24 cellular contexts compared by ENCODE assay signal in the genomic region with DNA sequence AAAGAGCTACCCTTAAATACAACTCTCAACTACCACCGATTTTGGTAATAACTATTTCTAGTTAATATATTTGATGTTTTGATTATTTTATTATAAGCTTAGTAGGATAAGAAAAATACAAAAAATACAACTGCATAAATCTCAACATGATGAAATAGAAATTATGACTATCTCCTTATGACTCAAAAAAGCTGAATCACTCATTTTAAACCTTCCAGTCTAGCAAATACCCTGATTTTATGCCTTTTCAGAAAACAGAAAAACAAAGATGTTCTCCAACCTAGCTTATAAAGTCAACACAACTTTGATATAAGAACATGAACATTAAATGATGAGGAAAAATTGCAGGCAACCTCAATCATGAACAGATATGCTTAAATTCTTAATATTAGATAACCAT. TPM values are rescaled to one million over a fixed set of nuclear protein-coding genes. Genes with fewer than 3 reads are reported as not detected.
A peak's percentile ranks its signal among the peaks of the same experiment; 100 is the strongest.
DNase-seq lines count a peak whose midpoint lies in the region; ATAC-seq, FAIRE-seq and TF ChIP-seq lines count a peak whose summit lies in the region.
"Had no signal": no experiment of that assay in that cellular context is flagged by ENCODE, and none has a peak within 500 bp of the region (broad histone marks: within the 10 kb centered on the region; RNA-seq: fewer than 3 reads in every experiment).

No MANE protein-coding gene starts in this region.

- H3K27me3 ChIP-seq in small intestine (ENCODE audit: control insufficient read depth in 2 of 2, insufficient read depth in 2 of 2, low read length in 2 of 2) (no peaks in the 10 kb centered on the region), prostate gland (replicated peaks; ENCODE audit: insufficient read depth) (no peaks in the 10 kb centered on the region)
- H3K27me3 ChIP-seq in CD4-positive, alpha-beta T cell (ENCODE audit: control insufficient read depth, insufficient read depth, low read length): no peaks in the 10 kb centered on the region
- H3K27me3 ChIP-seq: MG63 had no signal

- TF ChIP-seq POLR2A in prostate gland (IDR thresholded peaks at IDR 0.05): no peak

- H3K27ac ChIP-seq in small intestine (ENCODE audit: low read depth in 1 of 2, low read length in 1 of 2) (no peak overlapping the region), prostate gland (no peak overlapping the region)
- no peak overlapping the region for H3K27ac ChIP-seq in CD4-positive, alpha-beta T cell (ENCODE audit: low read depth, low read length)
- H3K27ac ChIP-seq: HL-60 had no signal

- no peak overlapping the region for H3K4me3 ChIP-seq in small intestine (ENCODE audit: low read depth in 1 of 2, low read length in 2 of 2)
- H3K4me3 ChIP-seq in prostate gland: no peak overlapping the region
- H3K4me3 ChIP-seq: HAP-1, MG63 had no signal

- no peaks in the 10 kb centered on the region for H3K4me1 Mint-ChIP-seq in CD4-positive, alpha-beta T cell (ENCODE audit: low read depth)

- H3K36me3 Mint-ChIP-seq in CD4-positive, alpha-beta T cell (ENCODE audit: low read depth): no peaks in the 10 kb centered on the region
- H3K36me3 Mint-ChIP-seq: CD8-positive, alpha-beta T cell had no signal

- intact Hi-C loops in CD4-positive, alpha-beta T cell (cut with DNase I, micrococcal nuclease): no loop called here
- intact Hi-C loops in prostate gland (cut with DNase I): no loop called here

- ATAC-seq in CD4-positive, alpha-beta T cell (ENCODE audit: poor library complexity): no peak
- ATAC-seq: CD8-positive, alpha-beta T cell had no signal

- H3K4me1 ChIP-seq in small intestine (ENCODE audit: control insufficient read depth in 2 of 2, insufficient read depth in 1 of 2, low read depth in 1 of 2, low read length in 1 of 2) (no peaks in the 10 kb centered on the region), prostate gland (replicated peaks) (no peaks in the 10 kb centered on the region)

- peaks cover 2% of the 10 kb centered on the region for H3K9me3 Mint-ChIP-seq in CD4-positive, alpha-beta T cell

- no peak overlapping the region for H3K27ac Mint-ChIP-seq in CD4-positive, alpha-beta T cell
- H3K27ac Mint-ChIP-seq: CD8-positive, alpha-beta T cell had no signal

- DNase-seq in HCEC 1CT (peak; percentile 75), amniotic epithelial cell (ENCODE audit: low read depth) (peak; percentile 67), fibroblast of peridontal ligament (ENCODE audit: extremely low read depth) (peak; percentile 41), small intestine (no peak), amygdala (lab: John Stamatoyannopoulos, UW) (no peak), prostate gland (ENCODE audit: low spot score) (no peak)
- no peak for DNase-seq in CD4-positive, alpha-beta T cell
- DNase-seq: C1 segment of cervical spinal cord; CD8-positive, alpha-beta T cell; DMS79 treated with DMSO at 0.1 percent for 48 hours; GOT3; Kasumi-1; MG63; NCI-H1105 treated with DMSO at 0.1 percent for 48 hours; NCI-H146; NCI-H2029; NCI-H446; NCI-H524 treated with DMSO at 0.1 percent for 48 hours; NCI-H774; SK-N-SH; SW 1271 had no signal

- H3K36me3 ChIP-seq in small intestine (ENCODE audit: control insufficient read depth in 2 of 2, insufficient read depth in 2 of 2, low read length in 2 of 2): no peaks in the 10 kb centered on the region
- H3K36me3 ChIP-seq in prostate gland: no peaks in the 10 kb centered on the region
- H3K36me3 ChIP-seq: HAP-1, MG63 had no signal

- H3K27me3 Mint-ChIP-seq in CD4-positive, alpha-beta T cell: no peaks in the 10 kb centered on the region

- POLR2A ChIA-PET in CD4-positive, alpha-beta T cell (lab: Charles Lee): no interaction called here

- peak; percentile 89 for FAIRE-seq in small intestine (lab: Jason Lieb, UNC)
- FAIRE-seq: RCC 7860 had no signal

- 94 to 98% (median 94%) methylated on average over 1 of the region's 1 CpG for WGBS in small intestine, 3 donors
- 98% methylated on average over 1 of the region's 1 CpG for whole genome bisulfite sequencing in prostate gland

- no peak overlapping the region for H3K4me3 Mint-ChIP-seq in CD4-positive, alpha-beta T cell
- H3K4me3 Mint-ChIP-seq: CD8-positive, alpha-beta T cell had no signal

- CTCF ChIA-PET in CD4-positive, alpha-beta T cell (lab: Charles Lee): no interaction called here

- H3K9me3 ChIP-seq in small intestine (ENCODE audit: control insufficient read depth, low read depth) (no peaks in the 10 kb centered on the region), prostate gland (no peaks in the 10 kb centered on the region)
- no peaks in the 10 kb centered on the region for H3K9me3 ChIP-seq in CD4-positive, alpha-beta T cell (ENCODE audit: control insufficient read depth, low read length)
- H3K9me3 ChIP-seq: MG63, SK-N-SH had no signal

- TF ChIP-seq CTCF in CD4-positive, alpha-beta T cell (IDR thresholded peaks at IDR 0.05): no peak
- TF ChIP-seq CTCF in prostate gland (IDR thresholded peaks at IDR 0.05): no peak

RNA-seq across cellular contexts. Expression of gene DSE, which starts 40.2 kb away (rescaled TPM):
- polyA plus RNA-seq in small intestine: 1 to 10 TPM in 2 of 3 donors, under 1 TPM in 1; 0.45 to 4.9 (median 4.6) TPM
- 1 to 10 TPM; 7.5 to 8.0 TPM for total RNA-seq in CD4-positive, alpha-beta T cell
- total RNA-seq in prostate gland: 10 to 100 TPM; 15.8 to 36.5 TPM

RNA-seq across cellular contexts. Expression of gene TSPYL1, which starts 50.8 kb away (rescaled TPM):
- 10 to 100 TPM; 25.1 to 37.9 (median 27.7) TPM for polyA plus RNA-seq in small intestine
- total RNA-seq in CD4-positive, alpha-beta T cell: 100 to 1,000 TPM; 225 to 226 TPM
- total RNA-seq in prostate gland: 100 to 1,000 TPM; 112 to 159 TPM

Comparison
In these comparisons a context has a peak if more than half of its experiments do, and no peak if none do; other contexts are left out.
1. DNase-seq: peak in HCEC 1CT (single experiment), amniotic epithelial cell (single experiment) and fibroblast of peridontal ligament (single experiment); none in small intestine (single experiment), amygdala (0 of 56), CD4-positive, alpha-beta T cell (0 of 10) and prostate gland (single experiment).